ENCODE assay signal across 8 cellular contexts in the genomic region with DNA sequence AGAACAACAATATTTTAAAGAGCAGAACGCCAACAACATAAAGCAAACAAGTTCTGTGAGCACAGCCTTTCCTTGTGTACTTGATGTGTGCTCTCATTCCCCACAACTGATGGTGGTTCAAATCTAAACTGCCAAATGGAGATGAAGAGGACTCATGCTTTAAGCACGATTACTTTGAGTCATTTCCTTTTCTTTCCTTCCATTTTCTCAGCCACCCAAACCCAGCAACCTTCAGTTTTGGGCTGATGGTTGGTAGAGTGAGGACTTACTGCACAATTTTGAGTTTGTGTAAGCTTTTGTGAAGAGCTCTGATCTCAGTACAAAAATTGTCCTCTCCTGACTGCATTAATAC. TPM values are rescaled to one million over a fixed set of nuclear protein-coding genes. Genes with fewer than 3 reads are reported as not detected.
DNase-seq lines count a peak whose midpoint lies in the region; ATAC-seq and TF ChIP-seq lines count a peak whose summit lies in the region.

No MANE protein-coding gene starts in this region.

- H3K9ac ChIP-seq in DND-41 (ENCODE audit: low read depth, low read length) (peak overlapping the region; percentile 99), HUES64 (ENCODE audit: low read depth, low read length) (peak overlapping the region; percentile 78; the same call in 1 of the 2 replicates), muscle layer of colon (ENCODE audit: low read length) (peak overlapping the region; percentile 82)

- no peaks in the 10 kb centered on the region for H3K27me3 Mint-ChIP-seq in activated naive CD8-positive, alpha-beta T cell treated with anti-CD3 and anti-CD28 coated beads, Interleukin-2, amount 10 ng/mL, durations not matched to agents 7 days and 5 days

- peaks cover 55% of the 10 kb centered on the region for H4K20me1 ChIP-seq in DND-41 (ENCODE audit: insufficient read depth, low read length)

- no peak for TF ChIP-seq CTCF in DND-41 (IDR thresholded peaks at IDR 0.05; ENCODE audit: borderline replicate concordance, extremely low read depth, low read length, poor library complexity, severe bottlenecking)
- TF ChIP-seq CTCF in vagina (IDR thresholded peaks at IDR 0.05): no peak

- 0 out of 3 replicates have a peak, but pooled peaks have one; percentile 11 for ATAC-seq in DND-41 (ENCODE audit: insufficient read depth, low read depth)
- ATAC-seq in activated naive CD8-positive, alpha-beta T cell treated with anti-CD3 and anti-CD28 coated beads, Interleukin-2, amount 10 ng/mL, durations not matched to agents 7 days and 5 days (ENCODE audit: low read depth): peak; percentile 7
- no peak for ATAC-seq in HG02623 (IDR thresholded peaks at IDR 0.05; ENCODE audit: unreplicated experiment)
- ATAC-seq in HG03571 (IDR thresholded peaks at IDR 0.05; ENCODE audit: unreplicated experiment): no peak

- intact Hi-C loops in vagina (cut with DNase I): no loop called here

- H3K27me3 ChIP-seq in DND-41 (ENCODE audit: insufficient read depth, low read length, poor library complexity) (peaks cover 2% of the 10 kb centered on the region), HUES64 (ENCODE audit: insufficient read depth, low read length) (peaks cover 23% of the 10 kb centered on the region), muscle layer of colon (ENCODE audit: control insufficient read depth in 1 of 2, insufficient read depth in 2 of 2, low read length in 2 of 2) (peaks cover 0 to under 1% of the 10 kb centered on the region in 2 donors), vagina (no peaks in the 10 kb centered on the region)

- peaks cover 41% of the 10 kb centered on the region for H3K4me1 Mint-ChIP-seq in activated naive CD8-positive, alpha-beta T cell treated with anti-CD3 and anti-CD28 coated beads, Interleukin-2, amount 10 ng/mL, durations not matched to agents 7 days and 5 days

- H3K9me3 Mint-ChIP-seq in activated naive CD8-positive, alpha-beta T cell treated with anti-CD3 and anti-CD28 coated beads, Interleukin-2, amount 10 ng/mL, durations not matched to agents 7 days and 5 days: no peaks in the 10 kb centered on the region

- H3K4me3 ChIP-seq in DND-41 (ENCODE audit: low read depth in 1 of 2, low read length in 2 of 2) (peak overlapping the region; percentile 87 to 90; a peak in 3 of 4 replicates), HUES64 (ENCODE audit: low read length) (peak overlapping the region; percentile 75), muscle layer of colon (ENCODE audit: low read depth in 1 of 2, low read length in 2 of 2) (no peak overlapping the region), vagina (no peak overlapping the region)

- H2AFZ ChIP-seq in DND-41 (ENCODE audit: low read depth, low read length): no peak overlapping the region

- peak overlapping the region; percentile 99 for H3K27ac Mint-ChIP-seq in activated naive CD8-positive, alpha-beta T cell treated with anti-CD3 and anti-CD28 coated beads, Interleukin-2, amount 10 ng/mL, durations not matched to agents 7 days and 5 days

- 69% methylated on average over 1 of the region's 2 CpGs for WGBS in HUES64

- H3K4me2 ChIP-seq in DND-41 (ENCODE audit: insufficient read depth, low read length): peak overlapping the region; percentile 81

- peak; percentile 33 for DNase-seq in DND-41
- DNase-seq in activated naive CD8-positive, alpha-beta T cell treated with anti-CD3 and anti-CD28 coated beads, Interleukin-2, amount 10 ng/mL, durations not matched to agents 7 days and 5 days: no peak
- DNase-seq in SHP77 (lab: John Stamatoyannopoulos, UW): no peak
- no peak for DNase-seq in vagina (ENCODE audit: extremely low spot score in 2 of 2)

- H3K9me3 ChIP-seq in DND-41 (ENCODE audit: insufficient read depth, low read length, severe bottlenecking) (no peaks in the 10 kb centered on the region), HUES64 (ENCODE audit: insufficient read depth, low read depth, low read length) (no peaks in the 10 kb centered on the region), muscle layer of colon (ENCODE audit: low read length) (no peaks in the 10 kb centered on the region), vagina (no peaks in the 10 kb centered on the region)

- POLR2A ChIA-PET in activated naive CD8-positive, alpha-beta T cell treated with anti-CD3 and anti-CD28 coated beads, Interleukin-2, amount 10 ng/mL, durations not matched to agents 7 days and 5 days (lab: Charles Lee): interaction anchor here (1.6 to 1.7 kb wide), 2 partner anchors 10 to 17 kb away, joined by 4 to 5 read pairs; a partner anchor contains a TSS

- H3K36me3 ChIP-seq in DND-41 (ENCODE audit: insufficient read depth, low read length) (peaks cover 29% of the 10 kb centered on the region), HUES64 (ENCODE audit: insufficient read depth, low read length) (no peaks in the 10 kb centered on the region), muscle layer of colon (ENCODE audit: insufficient read depth, low read length) (no peaks in the 10 kb centered on the region), vagina (no peaks in the 10 kb centered on the region)

- no peak for TF ChIP-seq POLR2A in vagina (IDR thresholded peaks at IDR 0.05)

- H3K4me1 ChIP-seq in DND-41 (ENCODE audit: insufficient read depth, low read length): peaks cover 62% of the 10 kb centered on the region
- peaks cover 6% of the 10 kb centered on the region; the same call in 1 of the 2 replicates for H3K4me1 ChIP-seq in HUES64 (ENCODE audit: insufficient read depth, low read length)
- H3K4me1 ChIP-seq in muscle layer of colon (ENCODE audit: insufficient read depth, low read length): peaks cover 16% of the 10 kb centered on the region
- H3K4me1 ChIP-seq in vagina: peaks cover 20% of the 10 kb centered on the region

- peaks cover 75% of the 10 kb centered on the region for H3K79me2 ChIP-seq in DND-41 (ENCODE audit: insufficient read depth, low read length)

- H3K27ac ChIP-seq in DND-41 (ENCODE audit: low read length) (peak overlapping the region; percentile 89), HUES64 (ENCODE audit: low read depth, low read length) (no peak overlapping the region), muscle layer of colon (ENCODE audit: low read depth, low read length) (no peak overlapping the region), vagina (no peak overlapping the region)

- peak overlapping the region; percentile 99 for H3K4me3 Mint-ChIP-seq in activated naive CD8-positive, alpha-beta T cell treated with anti-CD3 and anti-CD28 coated beads, Interleukin-2, amount 10 ng/mL, durations not matched to agents 7 days and 5 days

- peaks cover 19% of the 10 kb centered on the region for H3K36me3 Mint-ChIP-seq in activated naive CD8-positive, alpha-beta T cell treated with anti-CD3 and anti-CD28 coated beads, Interleukin-2, amount 10 ng/mL, durations not matched to agents 7 days and 5 days

RNA-seq across cellular contexts. Expression of a gene that starts 1.7 kb away (rescaled TPM):
- polyA plus RNA-seq in HUES64 (2013, experiment 1 of 2): 73.3 TPM
- 73.7 TPM for polyA plus RNA-seq in HUES64 (2013, experiment 2 of 2)
- total RNA-seq in activated naive CD8-positive, alpha-beta T cell treated with anti-CD3 and anti-CD28 coated beads, Interleukin-2, amount 10 ng/mL, durations not matched to agents 7 days and 5 days: 100 to 1,000 TPM; 218 to 231 TPM
- 38.5 TPM for total RNA-seq in vagina

RNA-seq across cellular contexts. Expression of a gene that starts 16.9 kb away (rescaled TPM):
- polyA plus RNA-seq in HUES64 (2013, experiment 1 of 2): 21.5 TPM
- 21.5 TPM for polyA plus RNA-seq in HUES64 (2013, experiment 2 of 2)
- total RNA-seq in activated naive CD8-positive, alpha-beta T cell treated with anti-CD3 and anti-CD28 coated beads, Interleukin-2, amount 10 ng/mL, durations not matched to agents 7 days and 5 days: 10 to 100 TPM; 44.0 to 45.8 TPM
- 67.5 TPM for total RNA-seq in vagina

Comparison
In these comparisons a context has a peak if more than half of its experiments do, and no peak if none do; other contexts are left out.
1. ATAC-seq: peak in DND-41 (single experiment) and activated naive CD8-positive, alpha-beta T cell treated with anti-CD3 and anti-CD28 coated beads, Interleukin-2, amount 10 ng/mL, durations not matched to agents 7 days and 5 days (single experiment); none in HG02623 (single experiment) and HG03571 (single experiment).
2. H3K4me3 ChIP-seq: peak in DND-41 (2 of 2) and HUES64 (single experiment); none in muscle layer of colon (0 of 2) and vagina (0 of 2).
3. Peak in every context shown above with its lines, with median percentiles within 50 percentile points of each other: H3K9ac ChIP-seq.